In the genomic region with DNA sequence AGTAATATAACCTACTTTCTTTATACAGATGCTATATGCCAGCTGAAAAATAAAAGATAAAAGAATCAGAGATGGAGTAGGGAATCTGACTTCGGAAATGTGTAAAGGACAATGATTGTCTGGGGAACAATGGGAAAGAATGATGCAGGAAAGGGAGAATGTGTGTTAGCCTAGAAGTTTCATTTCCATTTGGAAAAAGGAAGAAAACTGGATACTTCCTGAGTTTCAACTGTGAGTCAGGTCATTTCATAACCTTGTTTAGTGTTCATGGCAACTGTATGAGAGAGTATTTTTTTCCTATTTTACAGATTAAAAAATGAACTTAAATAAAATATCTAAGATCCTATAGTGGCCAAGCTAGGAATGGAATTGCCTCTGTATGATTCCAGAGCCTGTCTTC, we compare ENCODE assay signal across 20 cellular contexts.
A peak's percentile ranks its signal among the peaks of the same experiment; 100 is the strongest.
DNase-seq lines count a peak whose midpoint lies in the region; ATAC-seq and TF ChIP-seq lines count a peak whose summit lies in the region.
"Had no signal": no experiment of that assay in that cellular context is flagged by ENCODE, and none has a peak within 500 bp of the region (broad histone marks: within the 10 kb centered on the region; RNA-seq: fewer than 3 reads in every experiment).

No MANE protein-coding gene starts in this region.

- H3K4me2 ChIP-seq in IMR-90 (ENCODE audit: low read depth, low read length): no peak overlapping the region; the same call in 1 of the 2 replicates

- POLR2A ChIA-PET in IMR-90 (lab: Charles Lee; ENCODE audit: unreplicated experiment): no interaction called here

- peak overlapping the region; percentile 57 for H2BK20ac ChIP-seq in IMR-90 (ENCODE audit: low read depth, low read length)

- H3K14ac ChIP-seq in IMR-90 (replicated peaks; ENCODE audit: low read depth, low read length): peak overlapping the region; percentile 61; the same call in 1 of the 2 replicates

- H3K4me1 ChIP-seq in IMR-90 (ENCODE audit: control insufficient read depth, insufficient read depth, low read length): peaks cover 10% of the 10 kb centered on the region

- no TSS peak for BruUV-seq in IMR-90 (replicated peaks; lab: Mats Ljungman, UMichigan)

- intact Hi-C loops in IMR-90 (cut with micrococcal nuclease): loop anchor here (10.0 kb wide), 2 partner anchors 236 to 1276 kb away; no protein-coding TSS in a partner anchor

- H2BK120ac ChIP-seq in IMR-90 (ENCODE audit: low read depth, low read length): peak overlapping the region; percentile 76; the same call in 1 of the 2 replicates

- no peak for TF ChIP-seq RAD21 in IMR-90 (IDR thresholded peaks at IDR 0.05; ENCODE audit: low read length)

- ATAC-seq in IMR-90 (ENCODE audit: low read depth): no peak
- no peak for ATAC-seq in GM21390 (IDR thresholded peaks at IDR 0.05; ENCODE audit: unreplicated experiment)
- ATAC-seq in left lobe of liver: no peak
- ATAC-seq: activated CD4-positive, alpha-beta T cell treated with anti-CD3 and anti-CD28 coated beads for 36 hours; activated CD8-positive, alpha-beta memory T cell treated with anti-CD3 and anti-CD28 coated beads, Interleukin-2, amount 10 ng/mL, durations not matched to agents 7 days and 5 days; effector memory CD8-positive, alpha-beta T cell; SK-N-SH treated with all-trans-retinoic acid at 6 μM for 48 hours had no signal

- H3K56ac ChIP-seq in IMR-90 (ENCODE audit: extremely low read depth, insufficient read depth, low read length): no peak overlapping the region

- H3K79me1 ChIP-seq in IMR-90 (ENCODE audit: low read depth in 1 of 2, low read length in 2 of 2): peaks cover 0 to 3% of the 10 kb centered on the region in 2 experiments; a peak in 1 of 4 replicates

- peaks cover 3% of the 10 kb centered on the region for H3K9me1 ChIP-seq in IMR-90 (ENCODE audit: insufficient read depth, low read length)

- H2AK9ac ChIP-seq in IMR-90 (replicated peaks; ENCODE audit: low read depth, low read length, poor library complexity): no peak overlapping the region

- H4K8ac ChIP-seq in IMR-90 (ENCODE audit: low read depth in 2 of 2, low read length in 2 of 2): peak overlapping the region in 1 of 2 experiments; percentile 80; a peak in 2 of 4 replicates

- peak; percentile 62 for DNase-seq in IMR-90
- peak; percentile 60 to 74 for DNase-seq in cardiac fibroblast (ENCODE audit: low read depth in 2 of 2)
- peak; percentile 59 for DNase-seq in fibroblast of the aortic adventitia (ENCODE audit: low read depth)
- DNase-seq in stromal cell of bone marrow (ENCODE audit: low read depth): peak; percentile 63
- DNase-seq in RPMI8226: no peak
- no peak for DNase-seq in left lobe of liver (ENCODE audit: low spot score)
- DNase-seq: activated CD4-positive, alpha-beta T cell treated with anti-CD3 and anti-CD28 coated beads for 36 hours; activated CD8-positive, alpha-beta memory T cell treated with anti-CD3 and anti-CD28 coated beads, Interleukin-2, amount 10 ng/mL, durations not matched to agents 7 days and 5 days; BE2C; Caco-2; caudate nucleus; effector memory CD8-positive, alpha-beta T cell; Kasumi-1; NCI-H1417 treated with DMSO at 0.1 percent for 48 hours; NCI-H774; occipital lobe; right lobe of liver; stimulated activated CD4-positive, alpha-beta T cell treated with anti-CD3 and anti-CD28 coated beads, Interleukin-2, amount 100 ng/mL, for 24 hours had no signal

- H3K27me3 ChIP-seq in IMR-90 (ENCODE audit: control insufficient read depth, insufficient read depth, low read length): no peaks in the 10 kb centered on the region
- H3K27me3 ChIP-seq: BE2C, right lobe of liver had no signal

- H2AK5ac ChIP-seq in IMR-90 (ENCODE audit: low read depth, low read length): peak overlapping the region; percentile 36; the same call in 1 of the 2 replicates

- H2AFZ ChIP-seq in IMR-90 (replicated peaks; ENCODE audit: low read length, poor library complexity): no peak overlapping the region

- H3K4me3 ChIP-seq in IMR-90 (ENCODE audit: insufficient read depth, low read depth, low read length) (no peak overlapping the region), cardiac fibroblast (replicated peaks in 1 of 2; ENCODE audit: low read depth in 2 of 2, low read length in 2 of 2) (no peak overlapping the region), fibroblast of the aortic adventitia (ENCODE audit: low read depth, low read length) (no peak overlapping the region)
- H3K4me3 ChIP-seq: right lobe of liver had no signal

- no peaks in the 10 kb centered on the region for H3K36me3 ChIP-seq in IMR-90 (ENCODE audit: control insufficient read depth, insufficient read depth, low read length)
- H3K36me3 ChIP-seq: BE2C, right lobe of liver had no signal

- H2BK5ac ChIP-seq in IMR-90 (ENCODE audit: low read depth, low read length, poor library complexity, severe bottlenecking): peak overlapping the region; percentile 89

- H2BK15ac ChIP-seq in IMR-90 (ENCODE audit: low read depth, low read length): 0 out of 3 replicates have a peak overlapping the region, but pooled peaks have one; percentile 60

- no peak for TF ChIP-seq CTCF in IMR-90 (conservative IDR thresholded peaks at IDR 0.05; ENCODE audit: low read depth, low read length)
- no peak for TF ChIP-seq CTCF in cardiac fibroblast (IDR thresholded peaks at IDR 0.05; ENCODE audit: low read depth, low read length)
- no peak for TF ChIP-seq CTCF in fibroblast of the aortic adventitia (IDR thresholded peaks at IDR 0.05; ENCODE audit: insufficient read depth, low read length)

- CTCF ChIA-PET in IMR-90 (lab: Yijun Ruan, JAX): no interaction called here

- H3K27ac ChIP-seq in IMR-90 (ENCODE audit: insufficient read depth, low read length): no peak overlapping the region
- H3K27ac ChIP-seq: right lobe of liver had no signal

- peak overlapping the region; percentile 33; the same call in 1 of the 2 replicates for H3K23ac ChIP-seq in IMR-90 (ENCODE audit: low read depth, low read length)

- no peaks in the 10 kb centered on the region for H3K9me3 ChIP-seq in IMR-90 (ENCODE audit: control insufficient read depth, insufficient read depth, low read length)
- H3K9me3 ChIP-seq: BE2C, Caco-2, right lobe of liver had no signal

- in situ Hi-C loops in IMR-90 (cut with MboI; ENCODE audit: low sequenced_read_pairs): no loop called here

- no peaks in the 10 kb centered on the region for H4K20me1 ChIP-seq in IMR-90 (ENCODE audit: insufficient read depth, low read length)

- H3K9ac ChIP-seq in IMR-90 (ENCODE audit: low read depth, low read length): no peak overlapping the region

- H4K5ac ChIP-seq in IMR-90 (ENCODE audit: low read depth, low read length): peak overlapping the region; percentile 67; the same call in 1 of the 2 replicates

- TF ChIP-seq POLR2A in IMR-90 (IDR thresholded peaks at IDR 0.05; ENCODE audit: low read depth, low read length): no peak

- dilution Hi-C loops in IMR-90 (cut with HindIII; ENCODE audit: low sequenced_read_pairs, unreplicated experiment): no loop called here

- peak overlapping the region; percentile 79; the same call in 1 of the 2 replicates for H3K18ac ChIP-seq in IMR-90 (ENCODE audit: low read depth, low read length)

- H4K91ac ChIP-seq in IMR-90 (ENCODE audit: insufficient read depth, low read depth, low read length): no peak overlapping the region

- peak overlapping the region; percentile 46; the same call in 1 of the 2 replicates for H3K4ac ChIP-seq in IMR-90 (ENCODE audit: low read depth, low read length)

- WGBS in IMR-90 (ENCODE audit: extremely low coverage in 2 of 2, insufficient read length in 1 of 2), 2 experiments: 100% methylated on average over 1 of the region's 1 CpG; no CpG with 5 or more reads in 1 of the 2 experiments

TF ChIP-seq in IMR-90, 13 proteins besides CTCF, POLR2A, EP300 and RAD21:
- peak; percentile 69; the same call in 1 of the 2 replicates for TF ChIP-seq CEBPB (IDR thresholded peaks at IDR 0.05; ENCODE audit: low read depth, low read length)
- TF ChIP-seq RFX5 (IDR thresholded peaks at IDR 0.05; ENCODE audit: low read depth, low read length): no peak

Comparison
In these comparisons a context has a peak if more than half of its experiments do, and no peak if none do; other contexts are left out.
1. DNase-seq: peak in IMR-90 (single experiment), cardiac fibroblast (2 of 2), fibroblast of the aortic adventitia (single experiment) and stromal cell of bone marrow (single experiment); none in RPMI8226 (single experiment) and left lobe of liver (single experiment).